1 cellular context compared by ENCODE assay signal in the genomic region with DNA sequence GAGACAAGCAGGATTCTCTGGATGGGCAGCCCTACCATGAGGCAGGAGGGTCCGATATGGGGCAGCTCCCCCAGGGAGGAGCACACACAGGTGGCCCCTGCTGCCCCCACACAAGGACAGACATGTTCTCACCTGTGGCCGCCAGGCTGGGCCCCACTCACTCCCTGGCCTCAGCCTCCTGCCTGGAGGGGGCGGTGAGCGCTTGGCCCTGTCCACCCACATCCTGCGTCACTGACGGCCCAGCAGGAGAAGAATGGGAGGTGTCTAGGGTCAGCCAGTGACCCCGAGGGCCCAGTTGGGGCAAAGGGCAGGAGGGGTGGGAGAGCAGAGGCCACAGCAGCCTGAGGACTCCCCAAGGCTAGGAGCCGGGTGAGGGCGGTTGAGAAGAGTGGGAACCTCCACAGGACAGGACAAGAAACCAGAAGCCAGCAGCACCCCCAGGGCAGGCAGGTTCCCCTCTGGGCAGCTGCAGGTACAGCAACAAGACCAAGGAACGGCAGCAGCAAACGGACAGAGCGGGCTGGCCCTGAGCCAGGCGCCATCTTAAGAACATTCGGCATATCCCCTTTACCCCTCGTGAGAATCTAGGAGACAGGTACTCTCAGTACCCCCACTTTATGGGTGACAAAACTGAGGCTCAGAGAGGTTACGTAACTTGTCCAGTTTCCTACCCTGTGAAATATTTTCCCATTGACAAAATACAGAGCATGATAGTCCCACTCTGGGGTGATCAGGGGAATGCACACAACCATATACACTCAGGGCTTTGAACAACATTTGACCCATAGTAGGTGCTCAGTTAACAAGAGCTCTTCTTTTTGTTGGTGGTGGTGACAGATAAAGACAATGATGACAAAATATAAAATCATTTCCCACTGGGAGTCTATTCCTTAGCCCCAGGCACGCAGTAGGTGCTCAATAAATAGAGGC.
TF ChIP-seq lines count a peak whose summit lies in the region.

No MANE protein-coding gene starts in this region.

TF ChIP-seq in K562, 482 proteins besides CTCF, POLR2A, EP300 and RAD21 (continued from another document):
- TF ChIP-seq, protein P1, sequence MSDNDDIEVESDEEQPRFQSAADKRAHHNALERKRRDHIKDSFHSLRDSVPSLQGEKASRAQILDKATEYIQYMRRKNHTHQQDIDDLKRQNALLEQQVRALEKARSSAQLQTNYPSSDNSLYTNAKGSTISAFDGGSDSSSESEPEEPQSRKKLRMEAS (CRISPR knock-in tag; IDR thresholded peaks at IDR 0.05), result peak; percentile 23; the same call in 1 of the 2 replicates
- TF ChIP-seq SPI1 (IDR thresholded peaks at IDR 0.05; ENCODE audit: borderline replicate concordance, low read depth, low read length) (no peak), ZNF785 (CRISPR knock-in tag; IDR thresholded peaks at IDR 0.05) (no peak), OTX1 (CRISPR knock-in tag; IDR thresholded peaks at IDR 0.05) (no peak), YY1 (IDR thresholded peaks at IDR 0.05; ENCODE audit: borderline replicate concordance in 1 of 3, control insufficient read depth in 1 of 3, extremely low read depth in 1 of 3, insufficient read depth in 3 of 3, insufficient read length in 1 of 3, insufficient replicate concordance in 2 of 3, low read depth in 1 of 3, low read length in 2 of 3) (peak in 1 of 3 experiments; percentile 45), PURB (CRISPR knock-in tag; IDR thresholded peaks at IDR 0.05; ENCODE audit: low read depth) (no peak), TAF15 (IDR thresholded peaks at IDR 0.05; ENCODE audit: low read depth, low read length) (no peak), ZNF586 (CRISPR knock-in tag; conservative IDR thresholded peaks at IDR 0.05) (no peak), CEBPG (CRISPR knock-in tag; IDR thresholded peaks at IDR 0.05) (peak; percentile 38; the same call in 1 of the 2 replicates), CEBPG (tag; conservative IDR thresholded peaks at IDR 0.05 in 1 of 2, IDR thresholded peaks at IDR 0.05 in 1 of 2) (peak; percentile 32 to 57; a peak in 3 of 4 replicates), HDAC1 (IDR thresholded peaks at IDR 0.05) (0 out of 4 replicates have a peak, but pooled peaks of 1 of the 2 experiments have one; percentile 56), MCM7 (IDR thresholded peaks at IDR 0.05) (no peak), CHD4 (IDR thresholded peaks at IDR 0.05; ENCODE audit: insufficient read depth, insufficient replicate concordance, low read depth, low read length, poor library complexity, severe bottlenecking) (peak; percentile 47), SMARCA5 (IDR thresholded peaks at IDR 0.05) (peak; percentile 39; the same call in 1 of the 2 replicates), ZEB2 (IDR thresholded peaks at IDR 0.05) (no peak), STAG1 (CRISPR knock-in tag; IDR thresholded peaks at IDR 0.05; ENCODE audit: borderline replicate concordance) (no peak), SLC30A9 (CRISPR knock-in tag; IDR thresholded peaks at IDR 0.05) (no peak), CXXC5 (CRISPR knock-in tag; IDR thresholded peaks at IDR 0.05) (no peak), JUNB (CRISPR knock-in tag; conservative IDR thresholded peaks at IDR 0.05) (no peak), KAT2B (IDR thresholded peaks at IDR 0.05; ENCODE audit: low read depth, low read length) (no peak), EGR1 (conservative IDR thresholded peaks at IDR 0.05) (peak; percentile 89), ZNF3 (CRISPR knock-in tag; IDR thresholded peaks at IDR 0.05) (no peak), PPARD (CRISPR knock-in tag; IDR thresholded peaks at IDR 0.05) (no peak), SIN3A (IDR thresholded peaks at IDR 0.05; ENCODE audit: borderline replicate concordance in 2 of 2, control insufficient read depth in 1 of 2, low read depth in 2 of 2, low read length in 2 of 2) (no peak), CC2D1A (IDR thresholded peaks at IDR 0.05) (no peak), CBX1 (IDR thresholded peaks at IDR 0.05; ENCODE audit: low read depth) (no peak), KDM4B (IDR thresholded peaks at IDR 0.05; ENCODE audit: borderline replicate concordance in 2 of 2, low read depth in 1 of 2) (no peak), ZZZ3 (IDR thresholded peaks at IDR 0.05) (no peak), ZBTB7A (IDR thresholded peaks at IDR 0.05; ENCODE audit: borderline replicate concordance, control insufficient read depth, low read depth, low read length) (peak; percentile 59; the same call in 1 of the 2 replicates), EWSR1 (IDR thresholded peaks at IDR 0.05; ENCODE audit: borderline replicate concordance, low read depth, partially characterized antibody) (no peak), MIER1 (IDR thresholded peaks at IDR 0.05; ENCODE audit: low read depth) (no peak), SMARCE1 (IDR thresholded peaks at IDR 0.05) (no peak)
- TF ChIP-seq, protein P2, sequence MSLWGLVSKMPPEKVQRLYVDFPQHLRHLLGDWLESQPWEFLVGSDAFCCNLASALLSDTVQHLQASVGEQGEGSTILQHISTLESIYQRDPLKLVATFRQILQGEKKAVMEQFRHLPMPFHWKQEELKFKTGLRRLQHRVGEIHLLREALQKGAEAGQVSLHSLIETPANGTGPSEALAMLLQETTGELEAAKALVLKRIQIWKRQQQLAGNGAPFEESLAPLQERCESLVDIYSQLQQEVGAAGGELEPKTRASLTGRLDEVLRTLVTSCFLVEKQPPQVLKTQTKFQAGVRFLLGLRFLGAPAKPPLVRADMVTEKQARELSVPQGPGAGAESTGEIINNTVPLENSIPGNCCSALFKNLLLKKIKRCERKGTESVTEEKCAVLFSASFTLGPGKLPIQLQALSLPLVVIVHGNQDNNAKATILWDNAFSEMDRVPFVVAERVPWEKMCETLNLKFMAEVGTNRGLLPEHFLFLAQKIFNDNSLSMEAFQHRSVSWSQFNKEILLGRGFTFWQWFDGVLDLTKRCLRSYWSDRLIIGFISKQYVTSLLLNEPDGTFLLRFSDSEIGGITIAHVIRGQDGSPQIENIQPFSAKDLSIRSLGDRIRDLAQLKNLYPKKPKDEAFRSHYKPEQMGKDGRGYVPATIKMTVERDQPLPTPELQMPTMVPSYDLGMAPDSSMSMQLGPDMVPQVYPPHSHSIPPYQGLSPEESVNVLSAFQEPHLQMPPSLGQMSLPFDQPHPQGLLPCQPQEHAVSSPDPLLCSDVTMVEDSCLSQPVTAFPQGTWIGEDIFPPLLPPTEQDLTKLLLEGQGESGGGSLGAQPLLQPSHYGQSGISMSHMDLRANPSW (CRISPR knock-in tag; IDR thresholded peaks at IDR 0.05), result no peak
- TF ChIP-seq, protein P3, sequence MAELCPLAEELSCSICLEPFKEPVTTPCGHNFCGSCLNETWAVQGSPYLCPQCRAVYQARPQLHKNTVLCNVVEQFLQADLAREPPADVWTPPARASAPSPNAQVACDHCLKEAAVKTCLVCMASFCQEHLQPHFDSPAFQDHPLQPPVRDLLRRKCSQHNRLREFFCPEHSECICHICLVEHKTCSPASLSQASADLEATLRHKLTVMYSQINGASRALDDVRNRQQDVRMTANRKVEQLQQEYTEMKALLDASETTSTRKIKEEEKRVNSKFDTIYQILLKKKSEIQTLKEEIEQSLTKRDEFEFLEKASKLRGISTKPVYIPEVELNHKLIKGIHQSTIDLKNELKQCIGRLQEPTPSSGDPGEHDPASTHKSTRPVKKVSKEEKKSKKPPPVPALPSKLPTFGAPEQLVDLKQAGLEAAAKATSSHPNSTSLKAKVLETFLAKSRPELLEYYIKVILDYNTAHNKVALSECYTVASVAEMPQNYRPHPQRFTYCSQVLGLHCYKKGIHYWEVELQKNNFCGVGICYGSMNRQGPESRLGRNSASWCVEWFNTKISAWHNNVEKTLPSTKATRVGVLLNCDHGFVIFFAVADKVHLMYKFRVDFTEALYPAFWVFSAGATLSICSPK (IDR thresholded peaks at IDR 0.05; ENCODE audit: borderline replicate concordance), result no peak
- TF ChIP-seq, protein P4, sequence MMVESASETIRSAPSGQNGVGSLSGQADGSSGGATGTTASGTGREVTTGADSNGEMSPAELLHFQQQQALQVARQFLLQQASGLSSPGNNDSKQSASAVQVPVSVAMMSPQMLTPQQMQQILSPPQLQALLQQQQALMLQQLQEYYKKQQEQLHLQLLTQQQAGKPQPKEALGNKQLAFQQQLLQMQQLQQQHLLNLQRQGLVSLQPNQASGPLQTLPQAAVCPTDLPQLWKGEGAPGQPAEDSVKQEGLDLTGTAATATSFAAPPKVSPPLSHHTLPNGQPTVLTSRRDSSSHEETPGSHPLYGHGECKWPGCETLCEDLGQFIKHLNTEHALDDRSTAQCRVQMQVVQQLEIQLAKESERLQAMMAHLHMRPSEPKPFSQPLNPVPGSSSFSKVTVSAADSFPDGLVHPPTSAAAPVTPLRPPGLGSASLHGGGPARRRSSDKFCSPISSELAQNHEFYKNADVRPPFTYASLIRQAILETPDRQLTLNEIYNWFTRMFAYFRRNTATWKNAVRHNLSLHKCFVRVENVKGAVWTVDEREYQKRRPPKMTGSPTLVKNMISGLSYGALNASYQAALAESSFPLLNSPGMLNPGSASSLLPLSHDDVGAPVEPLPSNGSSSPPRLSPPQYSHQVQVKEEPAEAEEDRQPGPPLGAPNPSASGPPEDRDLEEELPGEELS (CRISPR knock-in tag; IDR thresholded peaks at IDR 0.05; ENCODE audit: borderline replicate concordance), result no peak
- TF ChIP-seq, protein P5, sequence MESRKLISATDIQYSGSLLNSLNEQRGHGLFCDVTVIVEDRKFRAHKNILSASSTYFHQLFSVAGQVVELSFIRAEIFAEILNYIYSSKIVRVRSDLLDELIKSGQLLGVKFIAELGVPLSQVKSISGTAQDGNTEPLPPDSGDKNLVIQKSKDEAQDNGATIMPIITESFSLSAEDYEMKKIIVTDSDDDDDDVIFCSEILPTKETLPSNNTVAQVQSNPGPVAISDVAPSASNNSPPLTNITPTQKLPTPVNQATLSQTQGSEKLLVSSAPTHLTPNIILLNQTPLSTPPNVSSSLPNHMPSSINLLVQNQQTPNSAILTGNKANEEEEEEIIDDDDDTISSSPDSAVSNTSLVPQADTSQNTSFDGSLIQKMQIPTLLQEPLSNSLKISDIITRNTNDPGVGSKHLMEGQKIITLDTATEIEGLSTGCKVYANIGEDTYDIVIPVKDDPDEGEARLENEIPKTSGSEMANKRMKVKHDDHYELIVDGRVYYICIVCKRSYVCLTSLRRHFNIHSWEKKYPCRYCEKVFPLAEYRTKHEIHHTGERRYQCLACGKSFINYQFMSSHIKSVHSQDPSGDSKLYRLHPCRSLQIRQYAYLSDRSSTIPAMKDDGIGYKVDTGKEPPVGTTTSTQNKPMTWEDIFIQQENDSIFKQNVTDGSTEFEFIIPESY (CRISPR knock-in tag; IDR thresholded peaks at IDR 0.05), result peak; percentile 65
